In genomic region chr1:55146781-55147180, GRCh38 we compare ENCODE assay signal across 16 cellular contexts.
DNase-seq lines count a peak whose midpoint lies in the region; ATAC-seq and TF ChIP-seq lines count a peak whose summit lies in the region.
"Had no signal": no experiment of that assay in that cellular context is flagged by ENCODE, and none has a peak within 500 bp of the region (broad histone marks: within the 10 kb centered on the region; RNA-seq: fewer than 3 reads in every experiment).

No MANE protein-coding gene starts in this region.

- H3K27me3 ChIP-seq in adipocyte (replicated peaks; ENCODE audit: control insufficient read depth, insufficient read depth, low read length) = no peaks in the 10 kb centered on the region
- H3K27me3 ChIP-seq: cardiac muscle cell, gastroesophageal sphincter had no signal

- no peak overlapping the region for H3K9ac ChIP-seq in adipocyte (ENCODE audit: low read length)
- H3K9ac ChIP-seq: KMS-11 had no signal

- H3K4me1 ChIP-seq in adipocyte (ENCODE audit: control insufficient read depth, insufficient read depth, low read length) = peaks cover 2% of the 10 kb centered on the region
- H3K4me1 ChIP-seq: gastroesophageal sphincter had no signal

- peaks cover 97% of the 10 kb centered on the region for H3K36me3 ChIP-seq in adipocyte (ENCODE audit: control insufficient read depth, insufficient read depth, low read length, severe bottlenecking)

- no peak for TF ChIP-seq CTCF in type B pancreatic cell (conservative IDR thresholded peaks at IDR 0.05)

- in situ Hi-C loops in G401 (cut with HindIII; ENCODE audit: low sequenced_read_pairs) = no loop called here

- ATAC-seq in HG03571 (IDR thresholded peaks at IDR 0.05; ENCODE audit: unreplicated experiment) = no peak
- ATAC-seq: activated naive CD4-positive, alpha-beta T cell treated with anti-CD3 and anti-CD28 coated beads, Interleukin-2, amount 50 U/mL, for 72 hours; gastroesophageal sphincter had no signal

- no peaks in the 10 kb centered on the region for H3K27me3 Mint-ChIP-seq in type B pancreatic cell

- no peak overlapping the region for H3K4me3 Mint-ChIP-seq in type B pancreatic cell
- H3K4me3 Mint-ChIP-seq: nephron had no signal

- no peak overlapping the region for H3K4me3 ChIP-seq in adipocyte (ENCODE audit: low read length)
- H3K4me3 ChIP-seq: cardiac muscle cell, gastroesophageal sphincter had no signal

- H3K4me1 Mint-ChIP-seq in type B pancreatic cell (ENCODE audit: unreplicated experiment) = no peaks in the 10 kb centered on the region
- H3K4me1 Mint-ChIP-seq: nephron had no signal

- peak; percentile 36 for DNase-seq in Ammon's horn (ENCODE audit: low spot score)
- peak; percentile 66 for DNase-seq in G401 (ENCODE audit: low spot score)
- DNase-seq in adipocyte (ENCODE audit: low read depth) = peak; percentile 12
- peak; percentile 38 for DNase-seq in medulla oblongata (ENCODE audit: extremely low spot score)
- no peak for DNase-seq in activated CD4-positive, alpha-beta T cell treated with anti-CD3 and anti-CD28 coated beads, Interleukin-2, amount 50 U/mL, for 1 hour
- no peak for DNase-seq in NCI-H128 (lab: John Stamatoyannopoulos, UW; ENCODE audit: unreplicated experiment)
- no peak for DNase-seq in type B pancreatic cell (ENCODE audit: extremely low spot score, unreplicated experiment)
- DNase-seq: NCI-H1436 treated with DMSO at 0.1 percent for 48 hours, NCI-H526, T-helper 1 cell had no signal

- no peaks in the 10 kb centered on the region for H3K9me3 ChIP-seq in adipocyte (ENCODE audit: control insufficient read depth, low read length)
- H3K9me3 ChIP-seq: gastroesophageal sphincter had no signal

- H3K27ac Mint-ChIP-seq in type B pancreatic cell = no peak overlapping the region
- H3K27ac Mint-ChIP-seq: activated naive CD4-positive, alpha-beta T cell treated with anti-CD3 and anti-CD28 coated beads, Interleukin-2, amount 50 U/mL, for 72 hours; nephron had no signal

- H3K9me3 Mint-ChIP-seq in type B pancreatic cell = no peaks in the 10 kb centered on the region
- H3K9me3 Mint-ChIP-seq: activated naive CD4-positive, alpha-beta T cell treated with anti-CD3 and anti-CD28 coated beads, Interleukin-2, amount 50 U/mL, for 72 hours; nephron had no signal

- peaks cover 25% of the 10 kb centered on the region for H3K36me3 Mint-ChIP-seq in type B pancreatic cell

Comparison
In these comparisons a context has a peak if more than half of its experiments do, and no peak if none do; other contexts are left out.
1. DNase-seq: peak in Ammon's horn (single experiment), G401 (single experiment), adipocyte (single experiment) and medulla oblongata (single experiment); none in activated CD4-positive, alpha-beta T cell treated with anti-CD3 and anti-CD28 coated beads, Interleukin-2, amount 50 U/mL, for 1 hour (single experiment), NCI-H128 (single experiment) and type B pancreatic cell (single experiment).